Comparison of ENCODE assay signal across 11 cellular contexts in the genomic region with DNA sequence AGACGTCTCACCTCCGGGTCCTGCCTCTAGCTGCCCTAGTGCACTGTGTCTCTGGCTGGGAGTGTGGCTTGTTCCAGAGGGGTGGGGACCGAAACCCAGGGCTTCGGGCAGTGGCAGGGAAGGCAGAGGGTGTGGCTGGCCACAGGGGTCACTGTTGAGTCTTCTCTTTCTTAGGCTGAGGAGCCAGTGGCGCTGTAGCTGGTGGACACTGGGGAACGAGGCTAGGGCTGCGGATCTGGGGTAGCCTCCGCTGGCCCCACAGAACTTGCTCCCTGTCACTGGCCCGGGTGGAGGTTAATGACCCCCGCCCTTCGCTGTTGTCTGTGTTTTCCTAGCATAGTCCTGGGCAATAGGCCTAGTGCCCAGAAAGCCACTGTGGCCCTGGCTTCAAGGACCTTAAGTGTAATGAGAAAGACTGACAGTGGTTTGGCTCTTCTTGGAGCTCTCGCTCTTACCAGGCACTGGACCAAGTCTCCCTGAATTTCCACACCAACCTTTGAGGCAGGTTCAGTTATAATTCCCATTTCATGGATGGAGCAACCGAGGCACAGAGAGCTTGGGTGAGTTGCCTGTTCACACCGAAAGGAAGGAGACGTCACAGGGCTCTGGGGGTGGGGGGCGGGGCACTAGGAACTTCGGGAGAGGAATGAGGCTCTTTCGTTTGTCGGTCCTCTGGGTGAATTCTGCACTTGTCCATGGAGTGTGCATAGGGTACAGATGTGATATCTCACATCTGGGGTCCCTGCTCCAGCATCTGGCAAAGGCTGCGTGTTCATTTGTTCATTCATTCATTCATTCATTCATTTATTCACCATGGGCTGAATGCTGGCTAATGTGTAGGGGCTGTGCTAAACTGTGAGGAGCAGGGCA. TPM values are rescaled to one million over a fixed set of nuclear protein-coding genes. Genes with fewer than 3 reads are reported as not detected.
DNase-seq lines count a peak whose midpoint lies in the region; ATAC-seq and TF ChIP-seq lines count a peak whose summit lies in the region.
"Had no signal": no experiment of that assay in that cellular context is flagged by ENCODE, and none has a peak within 500 bp of the region (broad histone marks: within the 10 kb centered on the region; RNA-seq: fewer than 3 reads in every experiment).

No MANE protein-coding gene starts in this region.

- ATAC-seq in foreskin keratinocyte (no peak), thoracic aorta (ENCODE audit: insufficient number of reproducible peaks, low FRiP score, low read depth) (no peak)

- no peaks in the 10 kb centered on the region for H3K36me3 ChIP-seq in thoracic aorta

- in situ Hi-C loops in SK-MEL-5 (cut with HindIII; ENCODE audit: low pct_unique_long_range_greater_than_20kb, low sequenced_read_pairs) = no loop called here

- no peaks in the 10 kb centered on the region for H3K9me3 ChIP-seq in thoracic aorta

- intact Hi-C loops in posterior vena cava (cut with DNase I) = no loop called here

- H3K27ac ChIP-seq in foreskin keratinocyte (no peak overlapping the region), thoracic aorta (no peak overlapping the region)

- TF ChIP-seq CTCF in foreskin keratinocyte (conservative IDR thresholded peaks at IDR 0.05) (peak; percentile 30), thoracic aorta (IDR thresholded peaks at IDR 0.05) (peak; percentile 19)

- no peak overlapping the region for H3K4me3 ChIP-seq in thoracic aorta

- DNase-seq in activated CD4-positive, alpha-beta T cell treated with anti-CD3 and anti-CD28 coated beads for 48 hours = peak; percentile 26
- DNase-seq in activated CD4-positive, alpha-beta T cell treated with anti-CD3 and anti-CD28 coated beads, Interleukin-2, amount 50 U/mL, for 48 hours = no peak
- DNase-seq in SK-MEL-5 (ENCODE audit: low read depth, low spot score) (peak; percentile 73), foreskin keratinocyte (no peak), thoracic aorta (ENCODE audit: low spot score) (no peak), posterior vena cava (ENCODE audit: low spot score) (no peak), T1000 (lab: John Stamatoyannopoulos, UW) (no peak), germinal center (ENCODE audit: low spot score) (no peak)
- DNase-seq: activated T-cell treated with anti-CD3 and anti-CD28 coated beads, Interleukin-2, amount 50 U/mL, for 1 hour; CD4-positive, CD25-positive, alpha-beta regulatory T cell; NCI-H2107 had no signal

- no peaks in the 10 kb centered on the region for H3K4me1 ChIP-seq in foreskin keratinocyte
- H3K4me1 ChIP-seq in thoracic aorta (ENCODE audit: control insufficient read depth in 1 of 2, low read depth in 2 of 2) = peaks cover 4 to 10% of the 10 kb centered on the region in 2 donors

- H3K27me3 ChIP-seq in foreskin keratinocyte (no peaks in the 10 kb centered on the region), thoracic aorta (replicated peaks; ENCODE audit: insufficient read depth) (no peaks in the 10 kb centered on the region)

RNA-seq across cellular contexts. Expression of a gene that starts 4.8 kb away (rescaled TPM):
- 53.9 and 57.1 TPM in 2 replicates for total RNA-seq in SK-MEL-5 (2014; rRNA removed; shearing (Covaris generic))
- polyA plus RNA-seq in SK-MEL-5 (2015; cell fraction: cytosol; rRNA removed) = 70.4 and 75.0 TPM in 2 replicates
- 17.7 and 39.4 TPM in 2 replicates for polyA plus RNA-seq in SK-MEL-5 (2015; cell fraction: nucleus; rRNA removed)
- total RNA-seq in foreskin keratinocyte = 10.7 and 11.6 TPM in 2 replicates
- 12.8 and 13.8 TPM in 2 replicates for polyA plus RNA-seq in foreskin keratinocyte
- 10 to 100 TPM; 65.4 to 81.2 TPM for total RNA-seq in thoracic aorta
- 10 to 100 TPM; 23.5 to 35.0 TPM for total RNA-seq in posterior vena cava
- polyA plus RNA-seq: CD4-positive, CD25-positive, alpha-beta regulatory T cell had no signal

Comparison
In these comparisons a context has a peak if more than half of its experiments do, and no peak if none do; other contexts are left out.
1. DNase-seq: peak in activated CD4-positive, alpha-beta T cell treated with anti-CD3 and anti-CD28 coated beads for 48 hours (single experiment) and SK-MEL-5 (single experiment); none in activated CD4-positive, alpha-beta T cell treated with anti-CD3 and anti-CD28 coated beads, Interleukin-2, amount 50 U/mL, for 48 hours (0 of 2), foreskin keratinocyte (0 of 2), thoracic aorta (single experiment), posterior vena cava (single experiment), T1000 (single experiment) and germinal center (single experiment).